Comparison of ENCODE assay signal across 21 cellular contexts in the genomic region with DNA sequence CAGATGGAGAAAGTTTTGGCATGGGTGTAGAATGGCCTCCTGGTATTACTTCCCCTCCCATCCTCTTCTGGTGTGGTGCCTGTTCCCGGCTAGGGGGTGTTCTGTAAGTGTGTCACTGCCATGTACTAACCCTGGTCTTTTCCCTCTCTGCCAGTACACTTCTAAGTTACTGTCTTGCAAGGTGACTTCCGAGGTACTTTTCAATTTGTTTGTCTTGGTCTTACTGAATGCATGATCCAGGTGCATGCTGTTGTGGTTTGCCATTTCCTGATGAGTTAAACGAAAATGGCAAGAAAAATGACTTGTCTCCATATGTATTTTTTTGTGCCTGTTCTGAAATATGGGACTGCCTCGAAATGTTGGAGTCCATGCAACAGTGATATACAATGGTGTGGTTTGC. TPM values are rescaled to one million over a fixed set of nuclear protein-coding genes. Genes with fewer than 3 reads are reported as not detected.
DNase-seq lines count a peak whose midpoint lies in the region; ATAC-seq and TF ChIP-seq lines count a peak whose summit lies in the region.
"Had no signal": no experiment of that assay in that cellular context is flagged by ENCODE, and none has a peak within 500 bp of the region (broad histone marks: within the 10 kb centered on the region; RNA-seq: fewer than 3 reads in every experiment).

No MANE protein-coding gene starts in this region.

- H3K9me3 Mint-ChIP-seq in CD8-positive, alpha-beta T cell = no peaks in the 10 kb centered on the region
- no peaks in the 10 kb centered on the region for H3K9me3 Mint-ChIP-seq in activated naive CD8-positive, alpha-beta T cell treated with anti-CD3 and anti-CD28 coated beads, Interleukin-2, amount 50 U/mL, for 24 hours
- H3K9me3 Mint-ChIP-seq in CD8-positive, alpha-beta memory T cell = no peaks in the 10 kb centered on the region
- H3K9me3 Mint-ChIP-seq: activated T-cell treated with anti-CD3 and anti-CD28 coated beads, Interleukin-2, amount 50 U/mL, for 24 hours; dendritic cell treated with granulocyte-macrophage colony-stimulating factor and Interleukin-4, amounts not matched to agents 40 ng/mL and 50 ng/mL, for 4 days had no signal

- intact Hi-C loops in CD8-positive, alpha-beta T cell (cut with DNase I, micrococcal nuclease) = no loop called here

- peaks cover 18% of the 10 kb centered on the region for H3K4me1 ChIP-seq in CD8-positive, alpha-beta T cell (ENCODE audit: insufficient read depth, low read length)
- H3K4me1 ChIP-seq in CD8-positive, alpha-beta memory T cell (ENCODE audit: insufficient read depth, low read length) = peaks cover 21% of the 10 kb centered on the region
- H3K4me1 ChIP-seq: pancreas had no signal

- H3K4me3 ChIP-seq in CD8-positive, alpha-beta T cell (ENCODE audit: low read depth, low read length) = no peak overlapping the region
- H3K4me3 ChIP-seq in CD8-positive, alpha-beta memory T cell (ENCODE audit: low read length) = no peak overlapping the region
- H3K4me3 ChIP-seq: esophagus muscularis mucosa, heart right ventricle, pancreas, spleen had no signal

- no peak overlapping the region for H3K4me3 Mint-ChIP-seq in CD8-positive, alpha-beta T cell
- H3K4me3 Mint-ChIP-seq in activated naive CD8-positive, alpha-beta T cell treated with anti-CD3 and anti-CD28 coated beads, Interleukin-2, amount 50 U/mL, for 24 hours = no peak overlapping the region
- peak overlapping the region in 2 of 7 donors; percentile 12 to 32 for H3K4me3 Mint-ChIP-seq in CD8-positive, alpha-beta memory T cell
- H3K4me3 Mint-ChIP-seq: activated T-cell treated with anti-CD3 and anti-CD28 coated beads, Interleukin-2, amount 50 U/mL, for 24 hours; dendritic cell treated with granulocyte-macrophage colony-stimulating factor and Interleukin-4, amounts not matched to agents 40 ng/mL and 50 ng/mL, for 4 days had no signal

- peaks cover 25% of the 10 kb centered on the region for H3K4me1 Mint-ChIP-seq in CD8-positive, alpha-beta T cell (ENCODE audit: low read depth)
- peaks cover 41% of the 10 kb centered on the region for H3K4me1 Mint-ChIP-seq in activated naive CD8-positive, alpha-beta T cell treated with anti-CD3 and anti-CD28 coated beads, Interleukin-2, amount 50 U/mL, for 24 hours
- H3K4me1 Mint-ChIP-seq in CD8-positive, alpha-beta memory T cell = peaks cover 20 to 31% (median 28%) of the 10 kb centered on the region in 3 donors

- no peak for TF ChIP-seq CTCF in CD8-positive, alpha-beta T cell (IDR thresholded peaks at IDR 0.05)

- no peaks in the 10 kb centered on the region for H3K9me3 ChIP-seq in CD8-positive, alpha-beta T cell (ENCODE audit: low read length)
- no peaks in the 10 kb centered on the region for H3K9me3 ChIP-seq in CD8-positive, alpha-beta memory T cell (ENCODE audit: low read length)
- H3K9me3 ChIP-seq: esophagus muscularis mucosa, heart right ventricle, pancreas, spleen had no signal

- no peak overlapping the region for H3K27ac ChIP-seq in CD8-positive, alpha-beta T cell (ENCODE audit: low read depth, low read length)
- no peak overlapping the region for H3K27ac ChIP-seq in CD8-positive, alpha-beta memory T cell (ENCODE audit: low read depth, low read length)
- H3K27ac ChIP-seq: esophagus muscularis mucosa, pancreas had no signal

- POLR2A ChIA-PET in CD8-positive, alpha-beta T cell (lab: Charles Lee) = no interaction called here
- POLR2A ChIA-PET in CD8-positive, alpha-beta memory T cell (lab: Charles Lee) = no interaction called here

- H3K36me3 ChIP-seq in CD8-positive, alpha-beta T cell (ENCODE audit: insufficient read depth, low read length) = no peaks in the 10 kb centered on the region
- H3K36me3 ChIP-seq in CD8-positive, alpha-beta memory T cell (ENCODE audit: insufficient read depth, low read length) = no peaks in the 10 kb centered on the region
- H3K36me3 ChIP-seq: pancreas had no signal

- H3K27me3 ChIP-seq in CD8-positive, alpha-beta T cell (ENCODE audit: insufficient read depth, low read length) = no peaks in the 10 kb centered on the region
- no peaks in the 10 kb centered on the region for H3K27me3 ChIP-seq in CD8-positive, alpha-beta memory T cell (ENCODE audit: insufficient read depth, low read length, poor library complexity, severe bottlenecking)
- H3K27me3 ChIP-seq: esophagus muscularis mucosa, heart right ventricle, pancreas, spleen had no signal

- peak overlapping the region; percentile 34 for H3K27ac Mint-ChIP-seq in CD8-positive, alpha-beta T cell
- no peak overlapping the region for H3K27ac Mint-ChIP-seq in activated naive CD8-positive, alpha-beta T cell treated with anti-CD3 and anti-CD28 coated beads, Interleukin-2, amount 50 U/mL, for 24 hours
- H3K27ac Mint-ChIP-seq in CD8-positive, alpha-beta memory T cell = peak overlapping the region in 1 of 8 donors; percentile 3
- H3K27ac Mint-ChIP-seq: activated T-cell treated with anti-CD3 and anti-CD28 coated beads, Interleukin-2, amount 50 U/mL, for 24 hours; dendritic cell treated with granulocyte-macrophage colony-stimulating factor and Interleukin-4, amounts not matched to agents 40 ng/mL and 50 ng/mL, for 4 days had no signal

- CTCF ChIA-PET in CD8-positive, alpha-beta T cell (lab: Charles Lee) = interaction anchor here (0.9 kb wide), 1 partner anchor 259 kb away, joined by 4 read pairs; no protein-coding TSS in a partner anchor
- CTCF ChIA-PET in CD8-positive, alpha-beta memory T cell (lab: Charles Lee) = no interaction called here

- ATAC-seq in CD8-positive, alpha-beta T cell = no peak
- peak; percentile 41 for ATAC-seq in GM18511 (IDR thresholded peaks at IDR 0.05; ENCODE audit: unreplicated experiment)
- peak; percentile 42 for ATAC-seq in HG03354 (IDR thresholded peaks at IDR 0.05; ENCODE audit: poor library complexity, severe bottlenecking, unreplicated experiment)
- ATAC-seq in activated naive CD8-positive, alpha-beta T cell treated with anti-CD3 and anti-CD28 coated beads, Interleukin-2, amount 50 U/mL, for 24 hours = peak; percentile 42
- ATAC-seq: pancreas had no signal

- no peaks in the 10 kb centered on the region for H3K27me3 Mint-ChIP-seq in CD8-positive, alpha-beta T cell (ENCODE audit: low read depth)
- H3K27me3 Mint-ChIP-seq in activated naive CD8-positive, alpha-beta T cell treated with anti-CD3 and anti-CD28 coated beads, Interleukin-2, amount 50 U/mL, for 24 hours = no peaks in the 10 kb centered on the region
- H3K27me3 Mint-ChIP-seq in CD8-positive, alpha-beta memory T cell = no peaks in the 10 kb centered on the region
- H3K27me3 Mint-ChIP-seq: activated T-cell treated with anti-CD3 and anti-CD28 coated beads, Interleukin-2, amount 50 U/mL, for 24 hours; dendritic cell treated with granulocyte-macrophage colony-stimulating factor and Interleukin-4, amounts not matched to agents 40 ng/mL and 50 ng/mL, for 4 days had no signal

- DNase-seq in CD8-positive, alpha-beta T cell = no peak
- DNase-seq in activated naive CD8-positive, alpha-beta T cell treated with anti-CD3 and anti-CD28 coated beads, Interleukin-2, amount 50 U/mL, for 24 hours = no peak
- no peak for DNase-seq in H4 (ENCODE audit: low spot score)
- no peak for DNase-seq in stimulated activated CD8-positive, alpha-beta memory T cell treated with anti-CD3 and anti-CD28 coated beads, Interleukin-4, amount 100 ng/mL, for 48 hours
- DNase-seq in CD8-positive, alpha-beta memory T cell = no peak
- DNase-seq: activated T-cell treated with anti-CD3 and anti-CD28 coated beads, Interleukin-2, amount 50 U/mL, for 24 hours; C1 segment of cervical spinal cord; EL; heart right ventricle; kidney glomerular epithelial cell; NCI-H2029; NCI-H69; pancreas; spleen; substantia nigra; SW 1271 had no signal

- H3K36me3 Mint-ChIP-seq in CD8-positive, alpha-beta T cell = no peaks in the 10 kb centered on the region
- H3K36me3 Mint-ChIP-seq in activated naive CD8-positive, alpha-beta T cell treated with anti-CD3 and anti-CD28 coated beads, Interleukin-2, amount 50 U/mL, for 24 hours (ENCODE audit: low read depth) = peaks cover 15% of the 10 kb centered on the region
- H3K36me3 Mint-ChIP-seq in CD8-positive, alpha-beta memory T cell = peaks cover 0 to 1% (median 0%) of the 10 kb centered on the region in 3 donors

RNA-seq across cellular contexts. Expression of gene C9orf152, which starts 46.0 kb away (rescaled TPM):
- total RNA-seq in CD8-positive, alpha-beta T cell = not detected
- total RNA-seq in H4 (2014; rRNA removed; shearing (Covaris generic)) = not detected in 2 replicates
- not detected for total RNA-seq in CD8-positive, alpha-beta memory T cell
- not detected for polyA plus RNA-seq in CD8-positive, alpha-beta memory T cell
- total RNA-seq: esophagus muscularis mucosa, H1, heart right ventricle, spleen had no signal
- polyA plus RNA-seq: H1, heart right ventricle, spleen had no signal
